Comparison of ENCODE assay signal across 8 cellular contexts in genomic region chr1:7770620-7770938, GRCh38. TPM values are rescaled to one million over a fixed set of nuclear protein-coding genes. Genes with fewer than 3 reads are reported as not detected.
DNase-seq lines count a peak whose midpoint lies in the region; ATAC-seq and TF ChIP-seq lines count a peak whose summit lies in the region.

No MANE protein-coding gene starts in this region.

- DNase-seq in AG09309 (ENCODE audit: low read depth) (no peak), immature natural killer cell (no peak), substantia nigra (lab: John Stamatoyannopoulos, UW) (no peak), islet precursor cell (no peak)
- no peak for DNase-seq in activated naive CD8-positive, alpha-beta T cell treated with anti-CD3 and anti-CD28 coated beads, Interleukin-2, amount 50 U/mL, for 24 hours

- no peaks in the 10 kb centered on the region for H3K9me3 Mint-ChIP-seq in activated naive CD8-positive, alpha-beta T cell treated with anti-CD3 and anti-CD28 coated beads, Interleukin-2, amount 50 U/mL, for 24 hours
- H3K9me3 Mint-ChIP-seq in immature natural killer cell, result no peaks in the 10 kb centered on the region

- H3K27ac Mint-ChIP-seq in activated naive CD8-positive, alpha-beta T cell treated with anti-CD3 and anti-CD28 coated beads, Interleukin-2, amount 50 U/mL, for 24 hours, result peak overlapping the region; percentile 75
- H3K27ac Mint-ChIP-seq in immature natural killer cell, result peak overlapping the region; percentile 53 to 89 (median 86)

- peak overlapping the region; percentile 89 for H3K27ac ChIP-seq in substantia nigra (ENCODE audit: low read depth, low read length, poor library complexity, severe bottlenecking)

- peaks cover 16% of the 10 kb centered on the region for H3K36me3 Mint-ChIP-seq in activated naive CD8-positive, alpha-beta T cell treated with anti-CD3 and anti-CD28 coated beads, Interleukin-2, amount 50 U/mL, for 24 hours (ENCODE audit: low read depth)
- H3K36me3 Mint-ChIP-seq in immature natural killer cell, result peaks cover 6 to 14% (median 13%) of the 10 kb centered on the region in 3 donors

- H3K4me3 Mint-ChIP-seq in activated naive CD8-positive, alpha-beta T cell treated with anti-CD3 and anti-CD28 coated beads, Interleukin-2, amount 50 U/mL, for 24 hours, result peak overlapping the region; percentile 87
- peak overlapping the region; percentile 84 to 89 (median 86) for H3K4me3 Mint-ChIP-seq in immature natural killer cell

- peak overlapping the region; percentile 64 for H3K4me3 ChIP-seq in AG09309 (ENCODE audit: control insufficient read depth, low read depth, low read length)

- TF ChIP-seq CTCF in AG09309 (IDR thresholded peaks at IDR 0.05; ENCODE audit: control insufficient read depth, insufficient read depth, low read depth, low read length, missing control alignments), result no peak

- ATAC-seq in HG02798 (IDR thresholded peaks at IDR 0.05; ENCODE audit: poor library complexity, unreplicated experiment), result peak; percentile 6
- peak; percentile 7 for ATAC-seq in activated naive CD8-positive, alpha-beta T cell treated with anti-CD3 and anti-CD28 coated beads, Interleukin-2, amount 50 U/mL, for 24 hours
- no peak for ATAC-seq in GM19395 (IDR thresholded peaks at IDR 0.05; ENCODE audit: unreplicated experiment)
- ATAC-seq in GM19324 (IDR thresholded peaks at IDR 0.05; ENCODE audit: low FRiP score, unreplicated experiment), result no peak

- H3K27me3 Mint-ChIP-seq in activated naive CD8-positive, alpha-beta T cell treated with anti-CD3 and anti-CD28 coated beads, Interleukin-2, amount 50 U/mL, for 24 hours, result peaks cover 12% of the 10 kb centered on the region
- peaks cover 0 to 2% (median 0%) of the 10 kb centered on the region in 3 donors for H3K27me3 Mint-ChIP-seq in immature natural killer cell (ENCODE audit: low read depth in 3 of 3)

- H3K4me1 Mint-ChIP-seq in activated naive CD8-positive, alpha-beta T cell treated with anti-CD3 and anti-CD28 coated beads, Interleukin-2, amount 50 U/mL, for 24 hours, result peaks cover 32% of the 10 kb centered on the region
- H3K4me1 Mint-ChIP-seq in immature natural killer cell, result peaks cover 36 to 46% of the 10 kb centered on the region in 2 donors

RNA-seq across cellular contexts. Expression of gene VAMP3, which starts 0.5 kb away (rescaled TPM):
- 10 to 100 TPM; 42.1 to 57.9 (median 51.5) TPM for polyA plus RNA-seq in immature natural killer cell

RNA-seq across cellular contexts. Expression of gene PER3, which starts 13.5 kb away (rescaled TPM):
- polyA plus RNA-seq in immature natural killer cell, result 1 to 10 TPM; 1.7 to 4.7 (median 3.5) TPM

Comparison
In these comparisons a context has a peak if more than half of its experiments do, and no peak if none do; other contexts are left out.
1. ATAC-seq: peak in HG02798 (single experiment) and activated naive CD8-positive, alpha-beta T cell treated with anti-CD3 and anti-CD28 coated beads, Interleukin-2, amount 50 U/mL, for 24 hours (single experiment); none in GM19395 (single experiment) and GM19324 (single experiment).